ENCODE assay signal across 19 cellular contexts in the genomic region with DNA sequence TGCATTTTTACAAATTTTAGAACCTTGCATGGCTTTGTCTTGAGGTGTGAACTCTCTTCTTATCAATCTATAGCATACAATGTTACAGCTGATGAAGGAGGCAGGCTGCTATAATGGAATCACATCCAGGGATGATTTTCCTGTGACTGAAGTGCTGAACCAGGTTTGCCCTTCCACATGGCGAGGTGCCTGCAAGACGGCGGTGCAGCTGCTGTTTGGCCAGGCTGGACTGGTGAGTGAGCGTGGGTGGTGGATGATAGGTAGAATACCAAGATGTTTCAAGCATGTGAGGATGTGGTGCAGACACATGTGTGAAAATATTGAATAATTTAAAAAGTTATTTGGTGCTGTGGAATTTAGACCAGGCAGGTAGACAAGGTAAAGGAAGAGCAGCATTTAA. TPM values are rescaled to one million over a fixed set of nuclear protein-coding genes. Genes with fewer than 3 reads are reported as not detected.
DNase-seq lines count a peak whose midpoint lies in the region; ATAC-seq, FAIRE-seq and TF ChIP-seq lines count a peak whose summit lies in the region.
"Had no signal": no experiment of that assay in that cellular context is flagged by ENCODE, and none has a peak within 500 bp of the region (broad histone marks: within the 10 kb centered on the region; RNA-seq: fewer than 3 reads in every experiment).

No MANE protein-coding gene starts in this region.

- H3K4me1 Mint-ChIP-seq in activated T-cell treated with anti-CD3 and anti-CD28 coated beads, Interleukin-2, amount 50 U/mL, for 72 hours (ENCODE audit: low read depth), result no peaks in the 10 kb centered on the region
- H3K4me1 Mint-ChIP-seq in T-helper 17 cell (peaks cover 5% of the 10 kb centered on the region), memory B cell (peaks cover 2% of the 10 kb centered on the region)
- H3K4me1 Mint-ChIP-seq: B cell had no signal

- no peak overlapping the region for H3K4me3 Mint-ChIP-seq in activated T-cell treated with anti-CD3 and anti-CD28 coated beads, Interleukin-2, amount 50 U/mL, for 72 hours
- no peak overlapping the region for H3K4me3 Mint-ChIP-seq in T-helper 17 cell
- no peak overlapping the region for H3K4me3 Mint-ChIP-seq in memory B cell
- H3K4me3 Mint-ChIP-seq: B cell; CD4-positive, alpha-beta memory T cell had no signal

- no peak overlapping the region for H3K4me3 ChIP-seq in A549
- H3K4me3 ChIP-seq: GM23248 had no signal

- no peak for TF ChIP-seq RAD21 in A549 (conservative IDR thresholded peaks at IDR 0.05 in 1 of 2, IDR thresholded peaks at IDR 0.05 in 1 of 2)

- DNase-seq in activated T-cell treated with anti-CD3 and anti-CD28 coated beads, Interleukin-2, amount 50 U/mL, for 72 hours, result no peak
- no peak for DNase-seq in activated T-cell treated with anti-CD3 and anti-CD28 coated beads, Interleukin-2, amount 50 U/mL, for 1 hour
- DNase-seq in A549 (ENCODE audit: low read depth in 1 of 2, low spot score in 1 of 2) (no peak), T-helper 17 cell (no peak), memory B cell (ENCODE audit: low spot score in 2 of 2) (no peak), AG20443 (ENCODE audit: low spot score) (no peak)
- DNase-seq: 8988T; ACHN; C1 segment of cervical spinal cord; CD4-positive, alpha-beta memory T cell; DMS79; GM23248 had no signal

- no peaks in the 10 kb centered on the region for H3K9me3 Mint-ChIP-seq in activated T-cell treated with anti-CD3 and anti-CD28 coated beads, Interleukin-2, amount 50 U/mL, for 72 hours
- no peaks in the 10 kb centered on the region for H3K9me3 Mint-ChIP-seq in memory B cell
- H3K9me3 Mint-ChIP-seq: CD4-positive, alpha-beta memory T cell had no signal

- no peak for ATAC-seq in activated T-cell treated with anti-CD3 and anti-CD28 coated beads, Interleukin-2, amount 50 U/mL, for 72 hours (replicated peaks in 1 of 2)
- no peak for ATAC-seq in A549
- no peak for ATAC-seq in T-helper 17 cell
- ATAC-seq in memory B cell (ENCODE audit: low read depth), result no peak
- ATAC-seq in GM18867 (IDR thresholded peaks at IDR 0.05; ENCODE audit: unreplicated experiment), result no peak
- no peak for ATAC-seq in GM18858 (IDR thresholded peaks at IDR 0.05; ENCODE audit: unreplicated experiment)
- ATAC-seq: HCT116 had no signal

- TF ChIP-seq EP300 in A549 (IDR thresholded peaks at IDR 0.05), result no peak

- H3K4me2 ChIP-seq in A549, result no peak overlapping the region

- CTCF ChIA-PET in A549 (lab: Yijun Ruan, JAX), result interaction anchor here (0.6 to 25.0 kb wide), 6 partner anchors 10 to 39 kb away, joined by 3 to 348 read pairs (median 4); no protein-coding TSS in a partner anchor

- TF ChIP-seq POLR2A in A549 (IDR thresholded peaks at IDR 0.05; ENCODE audit: low read length), result no peak

- no peaks in the 10 kb centered on the region for H3K27me3 Mint-ChIP-seq in activated T-cell treated with anti-CD3 and anti-CD28 coated beads, Interleukin-2, amount 50 U/mL, for 72 hours (ENCODE audit: low read depth)
- H3K27me3 Mint-ChIP-seq in T-helper 17 cell (no peaks in the 10 kb centered on the region), memory B cell (no peaks in the 10 kb centered on the region)
- H3K27me3 Mint-ChIP-seq: B cell; CD4-positive, alpha-beta memory T cell had no signal

- H3K9me3 ChIP-seq in A549, result no peaks in the 10 kb centered on the region
- H3K9me3 ChIP-seq in T-helper 17 cell (ENCODE audit: control insufficient read depth, low read length, poor library complexity, severe bottlenecking), result no peaks in the 10 kb centered on the region

- TF ChIP-seq CTCF in A549 (IDR thresholded peaks at IDR 0.05), result no peak

- no peak overlapping the region for H3K27ac ChIP-seq in A549
- H3K27ac ChIP-seq: GM23248 had no signal

- peak overlapping the region; percentile 84 for H3K27ac Mint-ChIP-seq in activated T-cell treated with anti-CD3 and anti-CD28 coated beads, Interleukin-2, amount 50 U/mL, for 72 hours
- peak overlapping the region; percentile 86 for H3K27ac Mint-ChIP-seq in T-helper 17 cell
- peak overlapping the region; percentile 38 for H3K27ac Mint-ChIP-seq in memory B cell
- H3K27ac Mint-ChIP-seq: B cell had no signal

- no peaks in the 10 kb centered on the region for H3K4me1 ChIP-seq in A549

- peaks cover 2 to 4% of the 10 kb centered on the region in 2 donors for H3K36me3 Mint-ChIP-seq in activated T-cell treated with anti-CD3 and anti-CD28 coated beads, Interleukin-2, amount 50 U/mL, for 72 hours (ENCODE audit: insufficient read depth in 2 of 2)
- H3K36me3 Mint-ChIP-seq in T-helper 17 cell (ENCODE audit: low read depth), result peaks cover 11% of the 10 kb centered on the region
- H3K36me3 Mint-ChIP-seq in memory B cell, result peaks cover 34% of the 10 kb centered on the region

- FAIRE-seq in A549 (lab: Jason Lieb, UNC), result peak; percentile 72
- FAIRE-seq: G401.6, GM12891, H54 had no signal

- POLR2A ChIA-PET in A549 (lab: Yijun Ruan, JAX), result no interaction called here

- WGBS in A549 (ENCODE audit: missing lambda C conversion rate), result 97% methylated on average over 4 of the region's 4 CpGs

TF ChIP-seq in A549, 52 proteins besides CTCF, POLR2A, EP300 and RAD21:
- no peak for TF ChIP-seq HDAC2 (IDR thresholded peaks at IDR 0.05)
- no peak for TF ChIP-seq FOSL2 (IDR thresholded peaks at IDR 0.05)
- no peak for TF ChIP-seq FOSL2 (CRISPR knock-in tag; IDR thresholded peaks at IDR 0.05)
TF ChIP-seq in A549: peak in this region for 0.

RNA-seq across cellular contexts. Expression of a gene that starts 34.9 kb away (rescaled TPM):
- 100 to 1,000 TPM; 240 to 282 TPM for total RNA-seq in activated T-cell treated with anti-CD3 and anti-CD28 coated beads, Interleukin-2, amount 50 U/mL, for 72 hours
- polyA plus RNA-seq in A549 (2011; rRNA removed) (443 and 565 TPM in 2 replicates), A549 (2017; fragmentation: RNase III; extraction: RNeasy Plus Mini Kit Qiagen cat#74134 plus additional on column Dnase treatment) (548 to 579 TPM (median 555 TPM) in 3 replicates)
- 630 and 674 TPM in 2 replicates for polyA plus RNA-seq in A549 (2012; cell fraction: cytosol; rRNA removed)
- polyA plus RNA-seq in A549 (2012; cell fraction: nucleus; rRNA removed), result 958 and 1,031 TPM in 2 replicates
- 992 and 1,185 TPM in 2 replicates for polyA minus RNA-seq in A549 (2011; rRNA and poly(A)+ RNA removed)
- total RNA-seq in T-helper 17 cell, result 100 to 1,000 TPM; 109 to 122 TPM
